In genomic region chr2:68806511-68807109, GRCh38 we compare ENCODE assay signal across 11 cellular contexts.
DNase-seq lines count a peak whose midpoint lies in the region; ATAC-seq and TF ChIP-seq lines count a peak whose summit lies in the region.
"Had no signal": no experiment of that assay in that cellular context is flagged by ENCODE, and none has a peak within 500 bp of the region (broad histone marks: within the 10 kb centered on the region; RNA-seq: fewer than 3 reads in every experiment).

No MANE protein-coding gene starts in this region.

- H3K9me3 Mint-ChIP-seq in natural killer cell treated with Interleukin-12 subunit alpha and Interleukin-12 subunit beta and Interleukin-15 and Interleukin-18, amount 100 ng/mL, for 72 hours, result no peaks in the 10 kb centered on the region
- no peaks in the 10 kb centered on the region for H3K9me3 Mint-ChIP-seq in natural killer cell
- H3K9me3 Mint-ChIP-seq in activated naive CD8-positive, alpha-beta T cell (ENCODE audit: low read depth), result no peaks in the 10 kb centered on the region
- H3K9me3 Mint-ChIP-seq in activated T-helper 1 cell treated with anti-CD3 and anti-CD28 coated beads, Interleukin-12 subunit alpha, Interleukin-12 subunit beta, Interleukin-2, Interleukin-4 antibody, amounts not matched to agents 30 ng/mL and 10 ng/mL and 1 ng/mL, durations not matched to agents 14 hours and 24 hours and 36 hours, result no peaks in the 10 kb centered on the region

- H3K4me3 ChIP-seq in fibroblast of pulmonary artery (replicated peaks; ENCODE audit: low read depth, low read length), result no peak overlapping the region

- no peaks in the 10 kb centered on the region for H3K27me3 Mint-ChIP-seq in natural killer cell treated with Interleukin-12 subunit alpha and Interleukin-12 subunit beta and Interleukin-15 and Interleukin-18, amount 100 ng/mL, for 72 hours
- H3K27me3 Mint-ChIP-seq in natural killer cell (ENCODE audit: low read depth in 2 of 2), result no peaks in the 10 kb centered on the region
- H3K27me3 Mint-ChIP-seq in activated naive CD8-positive, alpha-beta T cell, result no peaks in the 10 kb centered on the region
- no peaks in the 10 kb centered on the region for H3K27me3 Mint-ChIP-seq in activated T-helper 1 cell treated with anti-CD3 and anti-CD28 coated beads, Interleukin-12 subunit alpha, Interleukin-12 subunit beta, Interleukin-2, Interleukin-4 antibody, amounts not matched to agents 30 ng/mL and 10 ng/mL and 1 ng/mL, durations not matched to agents 14 hours and 24 hours and 36 hours (ENCODE audit: insufficient read depth)

- H3K4me1 Mint-ChIP-seq in natural killer cell treated with Interleukin-12 subunit alpha and Interleukin-12 subunit beta and Interleukin-15 and Interleukin-18, amount 100 ng/mL, for 72 hours (ENCODE audit: low read depth in 2 of 2), result peaks cover 57 to 60% of the 10 kb centered on the region in 2 donors
- peaks cover 49 to 61% of the 10 kb centered on the region in 2 donors for H3K4me1 Mint-ChIP-seq in natural killer cell
- H3K4me1 Mint-ChIP-seq in activated naive CD8-positive, alpha-beta T cell (ENCODE audit: low read depth), result peaks cover 35% of the 10 kb centered on the region
- H3K4me1 Mint-ChIP-seq in activated T-helper 1 cell treated with anti-CD3 and anti-CD28 coated beads, Interleukin-12 subunit alpha, Interleukin-12 subunit beta, Interleukin-2, Interleukin-4 antibody, amounts not matched to agents 30 ng/mL and 10 ng/mL and 1 ng/mL, durations not matched to agents 14 hours and 24 hours and 36 hours (ENCODE audit: low read depth), result peaks cover 28% of the 10 kb centered on the region

- intact Hi-C loops in natural killer cell (cut with micrococcal nuclease), result loop anchor here (5.0 kb wide), 1 partner anchor 34 kb away; no protein-coding TSS in a partner anchor
- intact Hi-C loops in activated T-helper 1 cell treated with anti-CD3 and anti-CD28 coated beads, Interleukin-12 subunit alpha, Interleukin-12 subunit beta, Interleukin-2, Interleukin-4 antibody, amounts not matched to agents 30 ng/mL and 10 ng/mL and 1 ng/mL, durations not matched to agents 14 hours and 24 hours and 36 hours (cut with micrococcal nuclease), result no loop called here

- no peak for TF ChIP-seq CTCF in natural killer cell (IDR thresholded peaks at IDR 0.05)
- no peak for TF ChIP-seq CTCF in fibroblast of pulmonary artery (IDR thresholded peaks at IDR 0.05; ENCODE audit: low read length, missing control alignments)

- ATAC-seq in natural killer cell treated with Interleukin-12 subunit alpha and Interleukin-12 subunit beta and Interleukin-15 and Interleukin-18, amount 100 ng/mL, for 72 hours, result no peak
- ATAC-seq in natural killer cell, result no peak

- peaks cover 34% of the 10 kb centered on the region for H3K36me3 Mint-ChIP-seq in natural killer cell treated with Interleukin-12 subunit alpha and Interleukin-12 subunit beta and Interleukin-15 and Interleukin-18, amount 100 ng/mL, for 72 hours
- H3K36me3 Mint-ChIP-seq in natural killer cell, result peaks cover 18% of the 10 kb centered on the region
- peaks cover 8% of the 10 kb centered on the region for H3K36me3 Mint-ChIP-seq in activated naive CD8-positive, alpha-beta T cell
- H3K36me3 Mint-ChIP-seq in activated T-helper 1 cell treated with anti-CD3 and anti-CD28 coated beads, Interleukin-12 subunit alpha, Interleukin-12 subunit beta, Interleukin-2, Interleukin-4 antibody, amounts not matched to agents 30 ng/mL and 10 ng/mL and 1 ng/mL, durations not matched to agents 14 hours and 24 hours and 36 hours (ENCODE audit: low read depth), result peaks cover 51% of the 10 kb centered on the region

- H3K27ac Mint-ChIP-seq in natural killer cell treated with Interleukin-12 subunit alpha and Interleukin-12 subunit beta and Interleukin-15 and Interleukin-18, amount 100 ng/mL, for 72 hours, result peak overlapping the region in 1 of 2 donors; percentile 88
- peak overlapping the region in 1 of 2 donors; percentile 90 for H3K27ac Mint-ChIP-seq in natural killer cell
- H3K27ac Mint-ChIP-seq in activated naive CD8-positive, alpha-beta T cell, result peak overlapping the region; percentile 46
- no peak overlapping the region for H3K27ac Mint-ChIP-seq in activated T-helper 1 cell treated with anti-CD3 and anti-CD28 coated beads, Interleukin-12 subunit alpha, Interleukin-12 subunit beta, Interleukin-2, Interleukin-4 antibody, amounts not matched to agents 30 ng/mL and 10 ng/mL and 1 ng/mL, durations not matched to agents 14 hours and 24 hours and 36 hours

- peak overlapping the region; percentile 78 for H3K4me3 Mint-ChIP-seq in natural killer cell treated with Interleukin-12 subunit alpha and Interleukin-12 subunit beta and Interleukin-15 and Interleukin-18, amount 100 ng/mL, for 72 hours
- H3K4me3 Mint-ChIP-seq in natural killer cell, result no peak overlapping the region
- no peak overlapping the region for H3K4me3 Mint-ChIP-seq in activated naive CD8-positive, alpha-beta T cell
- no peak overlapping the region for H3K4me3 Mint-ChIP-seq in activated T-helper 1 cell treated with anti-CD3 and anti-CD28 coated beads, Interleukin-12 subunit alpha, Interleukin-12 subunit beta, Interleukin-2, Interleukin-4 antibody, amounts not matched to agents 30 ng/mL and 10 ng/mL and 1 ng/mL, durations not matched to agents 14 hours and 24 hours and 36 hours

- no peak for DNase-seq in natural killer cell treated with Interleukin-12 subunit alpha and Interleukin-12 subunit beta and Interleukin-15 and Interleukin-18, amount 100 ng/mL, for 72 hours (ENCODE audit: low spot score)
- no peak for DNase-seq in natural killer cell
- DNase-seq in fibroblast of pulmonary artery (ENCODE audit: low read depth), result peak; percentile 73
- no peak for DNase-seq in SIG-M5 treated with dmso at 0.1 percent for 504 hours (lab: John Stamatoyannopoulos, UW; ENCODE audit: unreplicated experiment)
- DNase-seq in activated T-helper 1 cell treated with anti-CD3 and anti-CD28 coated beads, Interleukin-12 subunit alpha, Interleukin-12 subunit beta, Interleukin-2, Interleukin-4 antibody, amounts not matched to agents 30 ng/mL and 10 ng/mL and 1 ng/mL, durations not matched to agents 14 hours and 24 hours and 36 hours (ENCODE audit: low spot score), result no peak
- no peak for DNase-seq in foreskin melanocyte
- no peak for DNase-seq in NCI-H2029 (lab: John Stamatoyannopoulos, UW)
- DNase-seq: activated T-cell treated with anti-CD3 and anti-CD28 coated beads for 4 hours, NCI-H1092 treated with DMSO at 0.1 percent for 48 hours, T-helper 9 cell had no signal
